Comparison of ENCODE assay signal across 8 cellular contexts in genomic region chr19:50329146-50329925, GRCh38. TPM values are rescaled to one million over a fixed set of nuclear protein-coding genes. Genes with fewer than 3 reads are reported as not detected.
DNase-seq lines count a peak whose midpoint lies in the region; ATAC-seq, FAIRE-seq and TF ChIP-seq lines count a peak whose summit lies in the region.

TSS of gene KCNC3 (minus strand) at chr19:50329377. CDS start at chr19:50329082, 295 bp downstream.

- peaks cover 13% of the 10 kb centered on the region for H3K27me3 ChIP-seq in HAP-1 (ENCODE audit: low read depth)
- no peaks in the 10 kb centered on the region for H3K27me3 ChIP-seq in ascending aorta
- no peaks in the 10 kb centered on the region for H3K27me3 ChIP-seq in right cardiac atrium (ENCODE audit: control insufficient read depth, insufficient read depth)

- peak within 1 kb of the TSS; percentile 73 to 92 for H3K27ac Mint-ChIP-seq in T-cell

- peak within 1 kb of the TSS; percentile 69 to 84 (median 81) for H3K4me3 Mint-ChIP-seq in T-cell

- WGBS in right cardiac atrium = 1% methylated on average over 43 of the region's 43 CpGs

- peak within 1 kb of the TSS; percentile 86 for H3K9ac ChIP-seq in ES-I3 (ENCODE audit: low read depth, low read length)

- peaks cover 54 to 75% (median 58%) of the 10 kb centered on the region in 3 donors for H3K4me1 Mint-ChIP-seq in T-cell

- TF ChIP-seq CTCF in ascending aorta (IDR thresholded peaks at IDR 0.05) = no peak

- intact Hi-C loops in ascending aorta (cut with DNase I) (no loop called here), right cardiac atrium (cut with DNase I) (no loop called here)

- in situ Hi-C loops in HAP-1 (cut with MboI; ENCODE audit: low sequenced_read_pairs) = no loop called here

- H3K4me3 ChIP-seq in HAP-1 = peak within 1 kb of the TSS; percentile 19
- peak within 1 kb of the TSS; percentile 40 to 60 for H3K4me3 ChIP-seq in ascending aorta
- peak within 1 kb of the TSS; percentile 61 for H3K4me3 ChIP-seq in right cardiac atrium (ENCODE audit: low read length)

- peaks cover 3 to 10% (median 5%) of the 10 kb centered on the region in 3 donors for H3K9me3 Mint-ChIP-seq in T-cell

- FAIRE-seq in urothelium cell line (lab: Jason Lieb, UNC) = peak; percentile 95

- peak within 1 kb of the TSS; percentile 25 to 47 for H3K27ac ChIP-seq in ascending aorta
- peak within 1 kb of the TSS; percentile 53 for H3K27ac ChIP-seq in right cardiac atrium (ENCODE audit: low read length)

- DNase-seq in HAP-1 (ENCODE audit: low spot score in 2 of 2) (peak; percentile 94 to 100), NCI-H128 (lab: John Stamatoyannopoulos, UW; ENCODE audit: unreplicated experiment) (peak; percentile 96), T-cell (peak; percentile 51 to 93 (median 84)), ascending aorta (ENCODE audit: low spot score in 2 of 2) (peak; percentile 98 to 99), right cardiac atrium (peak; percentile 99 to 100 (median 100)), putamen (ENCODE audit: low spot score) (peak; percentile 99), urothelium cell line (ENCODE audit: low spot score) (peak; percentile 97)

- H3K36me3 ChIP-seq in ES-I3 (ENCODE audit: insufficient read depth, low read length) (no peaks in the 10 kb centered on the region), HAP-1 (replicated peaks) (no peaks in the 10 kb centered on the region), ascending aorta (no peaks in the 10 kb centered on the region)

- H3K27me3 Mint-ChIP-seq in T-cell = peaks cover 51 to 60% of the 10 kb centered on the region in 2 donors

- peaks cover 16% of the 10 kb centered on the region for H3K4me1 ChIP-seq in ES-I3 (ENCODE audit: insufficient read depth, low read length)
- H3K4me1 ChIP-seq in HAP-1 = peaks cover 11% of the 10 kb centered on the region
- peaks cover 3 to 21% of the 10 kb centered on the region in 2 donors for H3K4me1 ChIP-seq in ascending aorta
- H3K4me1 ChIP-seq in right cardiac atrium (ENCODE audit: control insufficient read depth, insufficient read depth, low read length) = peaks cover 3% of the 10 kb centered on the region

- H3K9me3 ChIP-seq in ES-I3 (ENCODE audit: control insufficient read depth, insufficient read depth, low read length) = no peaks in the 10 kb centered on the region
- H3K9me3 ChIP-seq in HAP-1 = no peaks in the 10 kb centered on the region; the same call in 1 of the 2 replicates
- H3K9me3 ChIP-seq in ascending aorta = no peaks in the 10 kb centered on the region
- H3K9me3 ChIP-seq in right cardiac atrium (ENCODE audit: control insufficient read depth, low read length) = no peaks in the 10 kb centered on the region

- ATAC-seq in T-cell (replicated peaks in 1 of 4) = peak; percentile 54 to 69 (median 60)
- ATAC-seq in right cardiac atrium = peak; percentile 88 to 90

- POLR2A ChIA-PET in T-cell (lab: Charles Lee) = interaction anchor here in 1 of 2 donors (0.6 kb wide), 2 partner anchors 11 to 53 kb away, joined by 4 to 5 read pairs; no protein-coding TSS in a partner anchor

- peaks cover 4% of the 10 kb centered on the region for H3K36me3 Mint-ChIP-seq in T-cell

- CTCF ChIA-PET in T-cell (lab: Charles Lee) = interaction anchor here (0.6 to 1.4 kb wide), 6 partner anchors 12 to 396 kb away, joined by 3 to 6 read pairs (median 4); partner anchors contain the start of gene JOSD2 (in 1 of the 2)

RNA-seq across cellular contexts. Expression of gene KCNC3, which starts in this region (rescaled TPM):
- total RNA-seq in T-cell (1 to 10 TPM in 4 of 5 donors, under 1 TPM in 1; 0.75 to 4.3 (median 1.5) TPM), ascending aorta (3.8 TPM), right cardiac atrium (1 to 10 TPM; 3.0 to 6.1 (median 4.9) TPM)
- polyA plus RNA-seq in right cardiac atrium = 3.3 TPM

Comparison
In these comparisons a context has a peak if more than half of its experiments do, and no peak if none do; other contexts are left out.
1. Peak in every context shown above with its lines: DNase-seq, ATAC-seq, H3K4me3 ChIP-seq and H3K27ac ChIP-seq.